ENCODE assay signal across 1 cellular context in the genomic region with DNA sequence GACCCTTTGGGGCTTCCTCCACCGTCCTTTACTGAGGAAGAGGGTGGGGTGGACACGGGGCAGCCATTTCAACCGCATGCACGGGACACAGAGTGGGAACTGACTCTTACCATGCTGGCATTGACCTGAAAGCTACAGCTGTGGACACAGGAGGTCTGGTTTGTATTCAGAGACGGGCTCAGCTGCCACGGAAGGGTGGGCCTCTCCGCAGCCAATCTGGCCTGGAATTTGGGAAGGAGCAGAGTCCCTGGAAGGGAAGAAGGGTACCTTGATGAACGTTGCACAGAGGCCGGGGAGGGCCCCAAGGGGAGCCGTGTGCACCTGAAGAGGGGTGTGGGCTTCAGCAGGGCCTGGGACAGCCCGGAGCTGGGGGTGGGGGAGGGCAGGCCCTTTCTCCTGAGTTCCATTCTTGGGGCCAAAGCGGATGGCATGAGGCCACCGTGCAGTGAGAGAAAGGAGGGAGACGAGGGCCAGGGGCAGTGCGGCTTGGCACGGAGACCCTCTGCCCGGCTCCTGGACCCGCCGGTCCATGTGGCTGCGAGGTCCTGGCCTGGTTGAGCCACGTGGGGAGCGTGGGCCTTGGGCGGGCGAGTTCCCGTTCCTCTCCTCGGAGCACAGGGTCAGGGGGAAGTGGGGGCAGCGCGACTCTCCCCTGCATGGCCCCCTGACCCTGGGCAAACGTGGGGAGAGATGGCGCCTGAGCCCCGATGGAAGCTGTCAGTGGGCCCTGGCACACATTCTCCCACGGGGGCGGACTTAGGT.
TF ChIP-seq lines count a peak whose summit lies in the region.

No MANE protein-coding gene starts in this region.

TF ChIP-seq in HCT116, 20 proteins besides CTCF, POLR2A, EP300 and RAD21:
- TF ChIP-seq SRF (IDR thresholded peaks at IDR 0.05; ENCODE audit: low read depth) = no peak
- TF ChIP-seq, protein P1, sequence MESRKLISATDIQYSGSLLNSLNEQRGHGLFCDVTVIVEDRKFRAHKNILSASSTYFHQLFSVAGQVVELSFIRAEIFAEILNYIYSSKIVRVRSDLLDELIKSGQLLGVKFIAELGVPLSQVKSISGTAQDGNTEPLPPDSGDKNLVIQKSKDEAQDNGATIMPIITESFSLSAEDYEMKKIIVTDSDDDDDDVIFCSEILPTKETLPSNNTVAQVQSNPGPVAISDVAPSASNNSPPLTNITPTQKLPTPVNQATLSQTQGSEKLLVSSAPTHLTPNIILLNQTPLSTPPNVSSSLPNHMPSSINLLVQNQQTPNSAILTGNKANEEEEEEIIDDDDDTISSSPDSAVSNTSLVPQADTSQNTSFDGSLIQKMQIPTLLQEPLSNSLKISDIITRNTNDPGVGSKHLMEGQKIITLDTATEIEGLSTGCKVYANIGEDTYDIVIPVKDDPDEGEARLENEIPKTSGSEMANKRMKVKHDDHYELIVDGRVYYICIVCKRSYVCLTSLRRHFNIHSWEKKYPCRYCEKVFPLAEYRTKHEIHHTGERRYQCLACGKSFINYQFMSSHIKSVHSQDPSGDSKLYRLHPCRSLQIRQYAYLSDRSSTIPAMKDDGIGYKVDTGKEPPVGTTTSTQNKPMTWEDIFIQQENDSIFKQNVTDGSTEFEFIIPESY (IDR thresholded peaks at IDR 0.05; ENCODE audit: extremely low read depth, insufficient replicate concordance, low read length) = no peak
- TF ChIP-seq FOSL1 (IDR thresholded peaks at IDR 0.05; ENCODE audit: low read depth) = no peak
